In the genomic region with DNA sequence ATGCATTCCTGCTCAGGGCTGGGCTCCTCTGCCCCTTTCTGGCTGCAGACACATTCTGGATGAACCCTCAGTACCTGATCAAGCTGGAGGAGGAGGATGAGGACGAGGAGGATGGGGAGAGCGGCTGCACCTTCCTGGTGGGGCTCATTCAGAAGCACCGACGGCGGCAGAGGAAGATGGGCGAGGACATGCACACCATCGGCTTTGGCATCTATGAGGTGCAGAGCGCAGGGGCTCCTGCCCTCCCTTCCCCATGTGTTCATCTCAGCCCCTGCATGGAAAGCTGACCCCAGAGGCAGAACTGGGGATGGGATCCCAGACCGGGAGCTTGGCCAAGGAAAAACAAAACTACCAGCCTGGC, we compare ENCODE assay signal across 14 cellular contexts.
"Had no signal": no experiment of that assay in that cellular context is flagged by ENCODE, and none has a peak within 500 bp of the region (broad histone marks: within the 10 kb centered on the region; RNA-seq: fewer than 3 reads in every experiment).

No MANE protein-coding gene starts in this region.

- H3K27ac Mint-ChIP-seq: nephron, type B pancreatic cell had no signal

- H3K27ac ChIP-seq: heart left ventricle, neutrophil, stomach, thyroid gland had no signal

- H3K4me3 Mint-ChIP-seq: naive B cell, nephron, type B pancreatic cell had no signal

- H3K27me3 Mint-ChIP-seq: naive B cell, type B pancreatic cell had no signal

- H3K9me3 Mint-ChIP-seq: naive B cell, nephron, type B pancreatic cell had no signal

- H3K4me1 Mint-ChIP-seq: naive B cell, nephron had no signal

- DNase-seq: cortex of kidney; effector memory CD4-positive, alpha-beta T cell; heart left ventricle; mesendoderm; naive B cell; stimulated activated CD4-positive, alpha-beta T cell treated with anti-CD3 and anti-CD28 coated beads, Interleukin-2, amount 100 ng/mL, for 24 hours; stimulated activated CD4-positive, alpha-beta T cell treated with anti-CD3 and anti-CD28 coated beads, Interleukin-4, amount 100 ng/mL, for 4 hours; stimulated activated naive CD4-positive, alpha-beta T cell; stomach; thyroid gland had no signal

- ATAC-seq: esophagus mucosa, heart left ventricle had no signal
